19 cellular contexts compared by ENCODE assay signal in the genomic region with DNA sequence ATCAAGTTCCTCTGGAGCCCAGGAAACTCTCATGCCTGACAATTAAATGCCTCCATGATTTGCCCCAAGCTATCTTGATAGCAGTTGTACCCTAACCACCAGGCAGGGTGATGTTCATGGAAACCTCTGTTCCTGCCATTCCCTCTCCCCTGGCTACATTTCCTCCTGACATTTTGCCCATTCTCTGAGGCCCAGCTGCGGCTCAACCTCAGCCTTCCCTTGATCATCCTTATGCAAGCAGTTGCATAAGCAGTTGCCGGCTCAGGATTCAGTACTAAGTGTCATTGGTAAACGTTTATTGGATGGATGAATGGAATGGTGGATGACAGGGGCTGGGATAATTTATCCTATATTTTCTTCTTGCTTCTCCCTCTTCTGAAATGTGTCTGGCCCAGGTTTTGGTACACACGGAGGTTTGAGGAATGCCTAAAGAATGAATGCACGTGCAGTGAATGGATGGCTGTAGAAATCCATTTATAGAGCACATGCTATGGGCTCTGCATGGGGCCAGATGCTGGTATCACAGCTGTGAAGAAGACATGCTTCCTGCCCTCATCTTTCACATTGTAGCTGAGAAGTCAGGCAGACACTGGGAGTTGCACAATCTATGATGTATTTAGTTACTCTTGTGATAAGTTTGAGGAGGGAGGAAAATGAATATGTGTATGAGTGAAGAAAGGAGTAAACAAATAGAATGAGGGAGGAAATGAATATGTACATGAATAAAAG.
DNase-seq lines count a peak whose midpoint lies in the region; ATAC-seq and TF ChIP-seq lines count a peak whose summit lies in the region.
"Had no signal": no experiment of that assay in that cellular context is flagged by ENCODE, and none has a peak within 500 bp of the region (broad histone marks: within the 10 kb centered on the region; RNA-seq: fewer than 3 reads in every experiment).

No MANE protein-coding gene starts in this region.

- H3K36me3 Mint-ChIP-seq in nephron (ENCODE audit: low read depth), result no peaks in the 10 kb centered on the region
- H3K36me3 Mint-ChIP-seq in activated CD4-positive, alpha-beta T cell treated with anti-CD3 and anti-CD28 coated beads, Interleukin-2, amount 10 ng/mL, durations not matched to agents 24 days and 14 days (ENCODE audit: low read depth), result no peaks in the 10 kb centered on the region
- H3K36me3 Mint-ChIP-seq: CD4-positive, CD25-positive, alpha-beta regulatory T cell had no signal

- no peaks in the 10 kb centered on the region for H3K9me3 ChIP-seq in HEK293 (ENCODE audit: control insufficient read depth, insufficient read depth, low read depth, low read length)

- no peak overlapping the region for H3K4me3 Mint-ChIP-seq in nephron
- H3K4me3 Mint-ChIP-seq in activated CD4-positive, alpha-beta T cell treated with anti-CD3 and anti-CD28 coated beads, Interleukin-2, amount 10 ng/mL, durations not matched to agents 24 days and 14 days, result no peak overlapping the region
- H3K4me3 Mint-ChIP-seq: B cell; CD4-positive, CD25-positive, alpha-beta regulatory T cell; H9 had no signal

- DNase-seq in HT-29 (ENCODE audit: low spot score) (peak; percentile 9), choroid plexus epithelial cell (ENCODE audit: low read depth) (peak; percentile 93), 8988T (no peak), NCI-H82 treated with DMSO at 0.1 percent for 48 hours (lab: John Stamatoyannopoulos, UW; ENCODE audit: unreplicated experiment) (no peak)
- DNase-seq in activated CD4-positive, alpha-beta T cell treated with anti-CD3 and anti-CD28 coated beads, Interleukin-2, amount 10 ng/mL, durations not matched to agents 24 days and 14 days, result no peak
- DNase-seq: CD4-positive, CD25-positive, alpha-beta regulatory T cell; DMS79 treated with DMSO at 0.1 percent for 48 hours; H9; KBM-7; MV-4-11; NCI-H1436; NCI-H2081 treated with DMSO at 0.1 percent for 48 hours; NCI-H345; SW 1271 had no signal

- POLR2A ChIA-PET in HEK293 (lab: Yijun Ruan, JAX), result no interaction called here

- H3K4me3 ChIP-seq in HEK293 (ENCODE audit: low read depth, low read length), result no peak overlapping the region
- H3K4me3 ChIP-seq in choroid plexus epithelial cell (ENCODE audit: low read depth, low read length), result no peak overlapping the region

- H3K9me3 Mint-ChIP-seq in nephron, result no peaks in the 10 kb centered on the region
- no peaks in the 10 kb centered on the region for H3K9me3 Mint-ChIP-seq in activated CD4-positive, alpha-beta T cell treated with anti-CD3 and anti-CD28 coated beads, Interleukin-2, amount 10 ng/mL, durations not matched to agents 24 days and 14 days
- H3K9me3 Mint-ChIP-seq: CD4-positive, CD25-positive, alpha-beta regulatory T cell; H9 had no signal

- H3K27ac ChIP-seq in HEK293 (ENCODE audit: extremely low read depth, low read depth, low read length), result no peak overlapping the region
- H3K27ac ChIP-seq: HL-60 had no signal

- H3K4me1 ChIP-seq in HEK293 (ENCODE audit: control insufficient read depth, insufficient read depth, low read length), result no peaks in the 10 kb centered on the region; the same call in 1 of the 2 replicates

- CTCF ChIA-PET in HEK293 (lab: Yijun Ruan, JAX), result interaction anchor here (0.7 to 2.7 kb wide), 2 partner anchors 10 to 27 kb away, joined by 7 to 19 read pairs; no protein-coding TSS in a partner anchor

- no peak for ATAC-seq in HG02610 (IDR thresholded peaks at IDR 0.05; ENCODE audit: unreplicated experiment)

- peak overlapping the region; percentile 0 to 49 (median 21) for H3K27ac Mint-ChIP-seq in nephron
- no peak overlapping the region for H3K27ac Mint-ChIP-seq in activated CD4-positive, alpha-beta T cell treated with anti-CD3 and anti-CD28 coated beads, Interleukin-2, amount 10 ng/mL, durations not matched to agents 24 days and 14 days
- H3K27ac Mint-ChIP-seq: B cell; CD4-positive, CD25-positive, alpha-beta regulatory T cell; H9 had no signal

- no peaks in the 10 kb centered on the region for H3K36me3 ChIP-seq in HEK293 (ENCODE audit: control insufficient read depth in 2 of 2, insufficient read depth in 1 of 2, low read length in 2 of 2)

- intact Hi-C loops in activated CD4-positive, alpha-beta T cell treated with anti-CD3 and anti-CD28 coated beads, Interleukin-2, amount 10 ng/mL, durations not matched to agents 24 days and 14 days (cut with micrococcal nuclease), result no loop called here

- peaks cover 56% of the 10 kb centered on the region for H3K27me3 Mint-ChIP-seq in nephron (ENCODE audit: low read depth)
- peaks cover 1% of the 10 kb centered on the region for H3K27me3 Mint-ChIP-seq in activated CD4-positive, alpha-beta T cell treated with anti-CD3 and anti-CD28 coated beads, Interleukin-2, amount 10 ng/mL, durations not matched to agents 24 days and 14 days
- H3K27me3 Mint-ChIP-seq: B cell had no signal

- TF ChIP-seq CTCF in HEK293 (tag by site-specific recombination; IDR thresholded peaks at IDR 0.05), result no peak
- TF ChIP-seq CTCF in choroid plexus epithelial cell (conservative IDR thresholded peaks at IDR 0.05; ENCODE audit: low read depth, low read length), result no peak
- no peak for TF ChIP-seq CTCF in nephron (IDR thresholded peaks at IDR 0.05; ENCODE audit: unreplicated experiment in 3 of 3)

- peaks cover 40% of the 10 kb centered on the region for H3K4me1 Mint-ChIP-seq in nephron
- no peaks in the 10 kb centered on the region for H3K4me1 Mint-ChIP-seq in activated CD4-positive, alpha-beta T cell treated with anti-CD3 and anti-CD28 coated beads, Interleukin-2, amount 10 ng/mL, durations not matched to agents 24 days and 14 days
- H3K4me1 Mint-ChIP-seq: B cell; CD4-positive, CD25-positive, alpha-beta regulatory T cell had no signal

TF ChIP-seq in HEK293, 187 proteins besides CTCF, POLR2A, EP300 and RAD21:
- TF ChIP-seq ZNF426 (tag by site-specific recombination; IDR thresholded peaks at IDR 0.05) (no peak), ZNF624 (tag by site-specific recombination; IDR thresholded peaks at IDR 0.05) (no peak), ZNF10 (tag by site-specific recombination; IDR thresholded peaks at IDR 0.05) (peak; percentile 90), ZNF658 (tag by site-specific recombination; IDR thresholded peaks at IDR 0.05) (no peak), KLF8 (tag by site-specific recombination; IDR thresholded peaks at IDR 0.05) (no peak), ZNF214 (tag by site-specific recombination; IDR thresholded peaks at IDR 0.05; ENCODE audit: borderline replicate concordance) (no peak), SETDB1 (IDR thresholded peaks at IDR 0.05; ENCODE audit: insufficient read length, low read length) (no peak), ZNF366 (tag by site-specific recombination; conservative IDR thresholded peaks at IDR 0.05) (0 out of 2 replicates have a peak, but pooled peaks have one; percentile 16)
- TF ChIP-seq, protein P1, sequence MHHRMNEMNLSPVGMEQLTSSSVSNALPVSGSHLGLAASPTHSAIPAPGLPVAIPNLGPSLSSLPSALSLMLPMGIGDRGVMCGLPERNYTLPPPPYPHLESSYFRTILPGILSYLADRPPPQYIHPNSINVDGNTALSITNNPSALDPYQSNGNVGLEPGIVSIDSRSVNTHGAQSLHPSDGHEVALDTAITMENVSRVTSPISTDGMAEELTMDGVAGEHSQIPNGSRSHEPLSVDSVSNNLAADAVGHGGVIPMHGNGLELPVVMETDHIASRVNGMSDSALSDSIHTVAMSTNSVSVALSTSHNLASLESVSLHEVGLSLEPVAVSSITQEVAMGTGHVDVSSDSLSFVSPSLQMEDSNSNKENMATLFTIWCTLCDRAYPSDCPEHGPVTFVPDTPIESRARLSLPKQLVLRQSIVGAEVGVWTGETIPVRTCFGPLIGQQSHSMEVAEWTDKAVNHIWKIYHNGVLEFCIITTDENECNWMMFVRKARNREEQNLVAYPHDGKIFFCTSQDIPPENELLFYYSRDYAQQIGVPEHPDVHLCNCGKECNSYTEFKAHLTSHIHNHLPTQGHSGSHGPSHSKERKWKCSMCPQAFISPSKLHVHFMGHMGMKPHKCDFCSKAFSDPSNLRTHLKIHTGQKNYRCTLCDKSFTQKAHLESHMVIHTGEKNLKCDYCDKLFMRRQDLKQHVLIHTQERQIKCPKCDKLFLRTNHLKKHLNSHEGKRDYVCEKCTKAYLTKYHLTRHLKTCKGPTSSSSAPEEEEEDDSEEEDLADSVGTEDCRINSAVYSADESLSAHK (tag by site-specific recombination; IDR thresholded peaks at IDR 0.05), result 0 out of 2 replicates have a peak, but pooled peaks have one; percentile 18
TF ChIP-seq in HEK293: peak in this region for 3.

Comparison
In these comparisons a context has a peak if more than half of its experiments do, and no peak if none do; other contexts are left out.
1. DNase-seq: peak in HT-29 (single experiment) and choroid plexus epithelial cell (single experiment); none in activated CD4-positive, alpha-beta T cell treated with anti-CD3 and anti-CD28 coated beads, Interleukin-2, amount 10 ng/mL, durations not matched to agents 24 days and 14 days (single experiment), 8988T (single experiment) and NCI-H82 treated with DMSO at 0.1 percent for 48 hours (single experiment).